1 cellular context compared by ENCODE assay signal in the genomic region with DNA sequence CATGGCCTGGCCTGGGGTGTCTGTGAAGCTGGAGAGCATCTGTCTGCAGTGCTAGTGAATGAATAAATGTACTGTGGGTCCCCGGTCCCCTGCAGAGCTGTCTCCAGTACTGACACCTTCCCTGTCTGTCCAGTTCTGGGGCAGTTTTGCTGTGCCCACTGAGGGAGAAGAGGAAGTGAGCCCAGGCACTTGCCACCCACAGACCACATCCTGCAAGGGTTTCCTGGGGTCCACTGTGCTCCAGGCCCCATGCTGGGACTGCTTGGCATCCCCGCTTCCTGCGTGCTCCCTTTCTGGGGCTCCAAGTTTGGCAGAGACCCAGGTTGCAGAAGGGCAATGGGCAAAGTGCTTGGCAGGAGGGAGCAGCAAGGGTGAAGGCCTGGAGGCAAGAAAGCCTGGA.
TF ChIP-seq lines count a peak whose summit lies in the region.

No MANE protein-coding gene starts in this region.

TF ChIP-seq in IMR-90, 13 proteins besides CTCF, POLR2A, EP300 and RAD21:
- no peak for TF ChIP-seq RFX5 (IDR thresholded peaks at IDR 0.05; ENCODE audit: low read depth, low read length)
- no peak for TF ChIP-seq MXI1 (IDR thresholded peaks at IDR 0.05; ENCODE audit: borderline replicate concordance, low read depth, low read length)
